In genomic region chr6:119310486-119311036, GRCh38 we compare ENCODE assay signal across 13 cellular contexts. TPM values are rescaled to one million over a fixed set of nuclear protein-coding genes. Genes with fewer than 3 reads are reported as not detected.
DNase-seq lines count a peak whose midpoint lies in the region; ATAC-seq, FAIRE-seq and TF ChIP-seq lines count a peak whose summit lies in the region.
"Had no signal": no experiment of that assay in that cellular context is flagged by ENCODE, and none has a peak within 500 bp of the region (broad histone marks: within the 10 kb centered on the region; RNA-seq: fewer than 3 reads in every experiment).

No MANE protein-coding gene starts in this region.

- no peak for DNase-seq in GM19239 (ENCODE audit: insufficient read length, low spot score)
- DNase-seq in NCI-H345 (lab: John Stamatoyannopoulos, UW) = peak; percentile 57
- DNase-seq in endothelial cell of umbilical vein (ENCODE audit: low read depth, low spot score) = peak; percentile 62
- DNase-seq in natural killer cell = no peak
- DNase-seq in NCI-H2196 (lab: John Stamatoyannopoulos, UW; ENCODE audit: unreplicated experiment) = no peak
- no peak for DNase-seq in RWPE1 (ENCODE audit: low spot score)
- no peak for DNase-seq in stimulated activated CD4-positive, alpha-beta T cell treated with anti-CD3 and anti-CD28 coated beads, Interleukin-4, amount 100 ng/mL, for 1 hour
- no peak for DNase-seq in frontal cortex (ENCODE audit: low spot score in 2 of 2)
- DNase-seq: DMS153, GOT3, NCI-H1092 treated with DMSO at 0.1 percent for 48 hours, SHP77 had no signal

- H3K36me3 Mint-ChIP-seq in natural killer cell = no peaks in the 10 kb centered on the region

- H3K27me3 ChIP-seq in endothelial cell of umbilical vein (ENCODE audit: control insufficient read depth in 2 of 2, insufficient read depth in 2 of 2, low read length in 2 of 2) = no peaks in the 10 kb centered on the region

- H3K4me1 Mint-ChIP-seq in natural killer cell = peaks cover 54 to 70% of the 10 kb centered on the region in 2 donors

- H3K36me3 ChIP-seq in endothelial cell of umbilical vein (ENCODE audit: control insufficient read depth in 2 of 2, extremely low read depth in 1 of 2, insufficient read depth in 2 of 2, low read length in 2 of 2) = no peaks in the 10 kb centered on the region

- no peaks in the 10 kb centered on the region for H3K79me2 ChIP-seq in endothelial cell of umbilical vein (ENCODE audit: control insufficient read depth, insufficient read depth, low read length)

- FAIRE-seq in GM19239 (lab: Jason Lieb, UNC) = peak; percentile 89
- peak; percentile 99 for FAIRE-seq in endothelial cell of umbilical vein (lab: Jason Lieb, UNC)
- no peak for FAIRE-seq in frontal cortex (lab: Jason Lieb, UNC)
- FAIRE-seq: colon had no signal

- H3K9me3 ChIP-seq in endothelial cell of umbilical vein (replicated peaks; ENCODE audit: control insufficient read depth, insufficient read depth, low read length) = no peaks in the 10 kb centered on the region

- TF ChIP-seq CTCF in endothelial cell of umbilical vein (IDR thresholded peaks at IDR 0.05; ENCODE audit: extremely low read depth in 1 of 2, insufficient read depth in 1 of 2, low read depth in 1 of 2, low read length in 2 of 2) (no peak), natural killer cell (IDR thresholded peaks at IDR 0.05) (no peak), RWPE1 (conservative IDR thresholded peaks at IDR 0.05; ENCODE audit: low read depth) (no peak)

- no peak overlapping the region for H3K4me3 ChIP-seq in endothelial cell of umbilical vein (replicated peaks in 1 of 3; ENCODE audit: insufficient read depth in 1 of 3, low read depth in 1 of 3, low read length in 3 of 3)

- H4K20me1 ChIP-seq in endothelial cell of umbilical vein (replicated peaks; ENCODE audit: control insufficient read depth, extremely low read depth, insufficient read depth, low read length) = peaks cover 2% of the 10 kb centered on the region

- dilution Hi-C loops in endothelial cell of umbilical vein (cut with MboI; ENCODE audit: extremely low pct_ligation_motif_present, low sequenced_read_pairs) = no loop called here

- peak overlapping the region; percentile 95 to 98 for H3K27ac Mint-ChIP-seq in natural killer cell

- H3K9me1 ChIP-seq in endothelial cell of umbilical vein (replicated peaks; ENCODE audit: control insufficient read depth, extremely low read depth, insufficient read depth, low read length) = no peaks in the 10 kb centered on the region

- peaks cover 20% of the 10 kb centered on the region for H3K4me1 ChIP-seq in endothelial cell of umbilical vein (ENCODE audit: control insufficient read depth, extremely low read depth, insufficient read depth, low read length)

- no peak overlapping the region for H3K4me3 Mint-ChIP-seq in natural killer cell

- H3K27ac ChIP-seq in endothelial cell of umbilical vein (ENCODE audit: insufficient read depth, low read depth, low read length) (no peak overlapping the region), RWPE1 (no peak overlapping the region)

- H3K9me3 Mint-ChIP-seq in natural killer cell = no peaks in the 10 kb centered on the region

- peak overlapping the region; percentile 7 for H2AFZ ChIP-seq in endothelial cell of umbilical vein (ENCODE audit: low read depth, low read length)

- POLR2A ChIA-PET in endothelial cell of umbilical vein (lab: Charles Lee) = no interaction called here
- POLR2A ChIA-PET in RWPE1 (lab: Yijun Ruan, JAX; ENCODE audit: low non-redundant PET) = no interaction called here

- peak overlapping the region; percentile 20 for H3K4me2 ChIP-seq in endothelial cell of umbilical vein (ENCODE audit: insufficient read depth, low read length)

- CTCF ChIA-PET in endothelial cell of umbilical vein (lab: Charles Lee) (interaction anchor here (0.9 kb wide), 2 partner anchors 10 to 13 kb away, joined by 3 to 4 read pairs; no protein-coding TSS in a partner anchor), RWPE1 (lab: Yijun Ruan, JAX) (interaction anchor here (0.6 kb wide), 1 partner anchor 799 kb away, joined by 3 read pairs; no protein-coding TSS in a partner anchor)

- BruUV-seq in endothelial cell of umbilical vein (replicated peaks; lab: Mats Ljungman, UMichigan) = no TSS peak

- no peaks in the 10 kb centered on the region for H3K27me3 Mint-ChIP-seq in natural killer cell (ENCODE audit: low read depth in 2 of 2)

- no peak for TF ChIP-seq POLR2A in endothelial cell of umbilical vein (IDR thresholded peaks at IDR 0.05; ENCODE audit: low read depth, low read length)

- no peak overlapping the region for H3K9ac ChIP-seq in endothelial cell of umbilical vein (replicated peaks; ENCODE audit: extremely low read depth, insufficient read depth, low read length)

- intact Hi-C loops in endothelial cell of umbilical vein (cut with micrococcal nuclease) (no loop called here), natural killer cell (cut with micrococcal nuclease) (loop anchor here (5.0 to 10.0 kb wide), 4 partner anchors 48 to 1696 kb away; no protein-coding TSS in a partner anchor)

- ATAC-seq in natural killer cell = no peak

TF ChIP-seq in endothelial cell of umbilical vein, 7 proteins besides CTCF, POLR2A, EP300 and RAD21:
- TF ChIP-seq FOS (IDR thresholded peaks at IDR 0.05; ENCODE audit: borderline replicate concordance, insufficient read depth, low read length) = peak; percentile 63
- no peak for TF ChIP-seq POLR2AphosphoS5 (IDR thresholded peaks at IDR 0.05; ENCODE audit: insufficient read depth, low read depth, low read length)
- peak; percentile 9 for TF ChIP-seq JUN (IDR thresholded peaks at IDR 0.05; ENCODE audit: borderline replicate concordance, insufficient read depth, insufficient read length, low read depth)

RNA-seq across cellular contexts. Expression of gene MAN1A1, which starts 39.0 kb away (rescaled TPM):
- total RNA-seq in endothelial cell of umbilical vein = 12.9 and 13.3 TPM in 2 replicates
- polyA plus RNA-seq in endothelial cell of umbilical vein = 2.6 and 3.3 TPM in 2 replicates
- 3.0 and 3.3 TPM in 2 replicates for polyA plus RNA-seq in endothelial cell of umbilical vein (2011; cell fraction: cytosol; rRNA removed)
- 2.4 and 3.2 TPM in 2 replicates for polyA plus RNA-seq in endothelial cell of umbilical vein (2011; cell fraction: nucleus; rRNA removed)
- 3.0 and 5.6 TPM in 2 replicates for polyA plus RNA-seq in endothelial cell of umbilical vein (2012)
- 3.3 and 3.8 TPM in 2 replicates for polyA minus RNA-seq in endothelial cell of umbilical vein
- polyA minus RNA-seq in endothelial cell of umbilical vein (2011; cell fraction: cytosol; rRNA and poly(A)+ RNA removed) = 1.2 TPM
- 3.1 and 3.2 TPM in 2 replicates for polyA minus RNA-seq in endothelial cell of umbilical vein (2011; cell fraction: nucleus; rRNA and poly(A)+ RNA removed)
- 10 to 100 TPM; 45.6 to 54.6 (median 53.6) TPM for total RNA-seq in natural killer cell
- total RNA-seq in frontal cortex = 24.9 TPM

Comparison
In these comparisons a context has a peak if more than half of its experiments do, and no peak if none do; other contexts are left out.
1. DNase-seq: peak in NCI-H345 (single experiment) and endothelial cell of umbilical vein (single experiment); none in GM19239 (single experiment), natural killer cell (single experiment), NCI-H2196 (single experiment), RWPE1 (single experiment), stimulated activated CD4-positive, alpha-beta T cell treated with anti-CD3 and anti-CD28 coated beads, Interleukin-4, amount 100 ng/mL, for 1 hour (single experiment) and frontal cortex (0 of 2).